In the genomic region with DNA sequence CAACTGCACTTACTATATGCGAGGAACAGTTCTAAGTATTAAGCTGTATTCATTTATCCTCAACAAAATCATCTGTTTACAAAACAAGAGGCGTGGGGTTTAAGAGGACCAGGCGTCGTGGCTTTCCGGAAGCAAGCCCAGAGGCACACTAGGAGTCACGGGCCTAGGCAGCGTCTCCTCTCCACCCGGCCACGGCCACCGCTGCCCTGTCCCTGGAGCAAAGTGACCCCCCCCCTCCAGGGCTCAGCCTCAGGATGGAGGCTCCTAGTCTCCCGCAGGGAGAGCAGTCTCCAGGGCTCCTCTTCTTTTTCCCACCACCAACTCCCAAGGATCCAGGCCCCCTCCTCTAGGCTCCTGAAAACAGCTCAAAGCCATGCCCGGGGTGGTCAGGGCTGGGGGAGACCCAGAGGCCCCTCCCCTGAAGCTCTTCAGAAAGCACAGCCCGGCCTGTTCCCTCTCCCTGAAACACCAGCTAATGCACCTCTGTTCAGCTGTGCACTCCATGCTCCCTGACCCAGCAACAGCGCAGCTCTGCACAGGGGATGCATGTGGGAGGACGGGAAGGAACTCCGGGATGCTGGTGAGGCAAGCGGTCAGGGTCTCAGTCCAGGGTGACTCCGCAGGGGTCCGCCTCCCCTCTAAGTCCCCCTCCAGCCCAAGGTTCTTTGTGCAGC, we compare ENCODE assay signal across 1 cellular context.
TF ChIP-seq lines count a peak whose summit lies in the region.

No MANE protein-coding gene starts in this region.

TF ChIP-seq in H1, 55 proteins besides CTCF, POLR2A, EP300 and RAD21:
- TF ChIP-seq, protein P1, sequence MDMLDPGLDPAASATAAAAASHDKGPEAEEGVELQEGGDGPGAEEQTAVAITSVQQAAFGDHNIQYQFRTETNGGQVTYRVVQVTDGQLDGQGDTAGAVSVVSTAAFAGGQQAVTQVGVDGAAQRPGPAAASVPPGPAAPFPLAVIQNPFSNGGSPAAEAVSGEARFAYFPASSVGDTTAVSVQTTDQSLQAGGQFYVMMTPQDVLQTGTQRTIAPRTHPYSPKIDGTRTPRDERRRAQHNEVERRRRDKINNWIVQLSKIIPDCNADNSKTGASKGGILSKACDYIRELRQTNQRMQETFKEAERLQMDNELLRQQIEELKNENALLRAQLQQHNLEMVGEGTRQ (IDR thresholded peaks at IDR 0.05; ENCODE audit: low read length), result no peak
- TF ChIP-seq GABPA (IDR thresholded peaks at IDR 0.05; ENCODE audit: borderline replicate concordance, insufficient read depth, low read length) (no peak), SUZ12 (IDR thresholded peaks at IDR 0.05; ENCODE audit: low read length) (no peak), BRCA1 (IDR thresholded peaks at IDR 0.05; ENCODE audit: low read depth, low read length) (no peak), ZNF274 (IDR thresholded peaks at IDR 0.05; ENCODE audit: borderline replicate concordance, extremely low read depth, low read length) (no peak), KDM4A (IDR thresholded peaks at IDR 0.05; ENCODE audit: low read depth, low read length, severe bottlenecking) (no peak)
